In genomic region chr1:40096977-40097782, GRCh38 we compare ENCODE assay signal across 1 cellular context.
TF ChIP-seq lines count a peak whose summit lies in the region.

Gene PPT1, minus strand, starts transcription at chr1:40097252. Its CDS starts 14 bp downstream, at chr1:40097238.

TF ChIP-seq in K562, 482 proteins besides CTCF, POLR2A, EP300 and RAD21 (continued from another document and continues in another):
- TF ChIP-seq CTCFL (IDR thresholded peaks at IDR 0.05; ENCODE audit: borderline replicate concordance, insufficient read depth, low read depth, low read length, poor library complexity, severe bottlenecking) (peak; percentile 18), C11orf30 (IDR thresholded peaks at IDR 0.05; ENCODE audit: low read depth) (peak; percentile 99), ZNF561 (CRISPR knock-in tag; conservative IDR thresholded peaks at IDR 0.05) (no peak), HIVEP1 (CRISPR knock-in tag; IDR thresholded peaks at IDR 0.05) (no peak), DMBX1 (CRISPR knock-in tag; IDR thresholded peaks at IDR 0.05; ENCODE audit: borderline replicate concordance) (peak; percentile 39; the same call in 1 of the 2 replicates), ZBTB12 (CRISPR knock-in tag; IDR thresholded peaks at IDR 0.05) (0 out of 2 replicates have a peak, but pooled peaks have one; percentile 41), RBM25 (IDR thresholded peaks at IDR 0.05; ENCODE audit: low read depth, low read length, severe bottlenecking) (no peak), HNRNPLL (IDR thresholded peaks at IDR 0.05; ENCODE audit: low read depth, low read length, poor library complexity, severe bottlenecking) (peak; percentile 95), NCOA2 (IDR thresholded peaks at IDR 0.05; ENCODE audit: partially characterized antibody in 2 of 2) (no peak), DPF2 (IDR thresholded peaks at IDR 0.05) (peak; percentile 39; the same call in 1 of the 2 replicates), ZNF551 (CRISPR knock-in tag; IDR thresholded peaks at IDR 0.05) (no peak), RUNX1 (IDR thresholded peaks at IDR 0.05; ENCODE audit: low read depth) (peak; percentile 68; the same call in 1 of the 2 replicates), ELF1 (tag; IDR thresholded peaks at IDR 0.05) (peak; percentile 44; the same call in 1 of the 2 replicates), SAFB (IDR thresholded peaks at IDR 0.05; ENCODE audit: borderline replicate concordance, low read depth, low read length) (no peak), HDAC1 (IDR thresholded peaks at IDR 0.05) (peak; percentile 71 to 97; a peak in 3 of 4 replicates), ILK (tag; IDR thresholded peaks at IDR 0.05; ENCODE audit: borderline replicate concordance, low read depth) (no peak), ATF7 (IDR thresholded peaks at IDR 0.05) (peak; percentile 72), THRB (CRISPR knock-in tag; conservative IDR thresholded peaks at IDR 0.05) (no peak), CHD1 (IDR thresholded peaks at IDR 0.05; ENCODE audit: low read length) (no peak), HEY1 (CRISPR knock-in tag; IDR thresholded peaks at IDR 0.05; ENCODE audit: borderline replicate concordance) (no peak), TCF3 (CRISPR knock-in tag; IDR thresholded peaks at IDR 0.05) (no peak), CEBPZ (IDR thresholded peaks at IDR 0.05; ENCODE audit: borderline replicate concordance, low read depth, low read length) (no peak), ZNF431 (CRISPR knock-in tag; IDR thresholded peaks at IDR 0.05) (peak; percentile 96), SLC30A9 (CRISPR knock-in tag; IDR thresholded peaks at IDR 0.05) (no peak), TAF9B (IDR thresholded peaks at IDR 0.05; ENCODE audit: partially characterized antibody) (peak; percentile 84), NFRKB (IDR thresholded peaks at IDR 0.05; ENCODE audit: low read depth) (peak; percentile 81), SMARCB1 (IDR thresholded peaks at IDR 0.05; ENCODE audit: insufficient read length, low read depth) (no peak), RFX1 (IDR thresholded peaks at IDR 0.05) (no peak), E2F5 (CRISPR knock-in tag; IDR thresholded peaks at IDR 0.05) (peak; percentile 99), ZNF184 (CRISPR knock-in tag; IDR thresholded peaks at IDR 0.05) (no peak), JUNB (CRISPR knock-in tag; conservative IDR thresholded peaks at IDR 0.05) (0 out of 2 replicates have a peak, but pooled peaks have one; percentile 3), BHLHE40 (IDR thresholded peaks at IDR 0.05; ENCODE audit: low read length) (peak; percentile 84), HSF4 (CRISPR knock-in tag; IDR thresholded peaks at IDR 0.05; ENCODE audit: borderline replicate concordance) (no peak), ZNF316 (IDR thresholded peaks at IDR 0.05) (no peak), ZNF134 (CRISPR knock-in tag; conservative IDR thresholded peaks at IDR 0.05) (no peak; the same call in 1 of the 2 replicates), ZFX (CRISPR knock-in tag; IDR thresholded peaks at IDR 0.05) (peak; percentile 21; the same call in 1 of the 2 replicates), ETS2 (tag; IDR thresholded peaks at IDR 0.05; ENCODE audit: borderline replicate concordance, poor library complexity, severe bottlenecking) (no peak), CBX3 (IDR thresholded peaks at IDR 0.05; ENCODE audit: borderline replicate concordance in 1 of 2, low read length in 2 of 2) (peak in 1 of 2 experiments; percentile 78; a peak in 2 of 3 replicates), TBL1XR1 (IDR thresholded peaks at IDR 0.05; ENCODE audit: low read length in 2 of 2) (no peak), SMAD4 (CRISPR knock-in tag; conservative IDR thresholded peaks at IDR 0.05) (peak; percentile 85; the same call in 1 of the 2 replicates), ADNP (tag; IDR thresholded peaks at IDR 0.05) (no peak), ZNF699 (CRISPR knock-in tag; IDR thresholded peaks at IDR 0.05; ENCODE audit: insufficient replicate concordance) (no peak), CREB3 (tag; conservative IDR thresholded peaks at IDR 0.05; ENCODE audit: low read depth) (peak; percentile 84), SREBF1 (IDR thresholded peaks at IDR 0.05; ENCODE audit: borderline replicate concordance, low read depth, low read length) (no peak), MAFF (IDR thresholded peaks at IDR 0.05; ENCODE audit: low read length) (no peak), CEBPB (tag; IDR thresholded peaks at IDR 0.05) (no peak), CREBBP (IDR thresholded peaks at IDR 0.05; ENCODE audit: low read depth, low read length) (no peak), ZNF398 (CRISPR knock-in tag; IDR thresholded peaks at IDR 0.05) (no peak), KHSRP (IDR thresholded peaks at IDR 0.05) (no peak), KLF13 (tag; IDR thresholded peaks at IDR 0.05; ENCODE audit: borderline replicate concordance, low read depth) (no peak), MYBL2 (IDR thresholded peaks at IDR 0.05; ENCODE audit: low read depth) (no peak), MYBL2 (CRISPR knock-in tag; IDR thresholded peaks at IDR 0.05; ENCODE audit: borderline replicate concordance) (no peak), NCOA1 (IDR thresholded peaks at IDR 0.05; ENCODE audit: low read depth) (no peak)
- TF ChIP-seq, protein P1, sequence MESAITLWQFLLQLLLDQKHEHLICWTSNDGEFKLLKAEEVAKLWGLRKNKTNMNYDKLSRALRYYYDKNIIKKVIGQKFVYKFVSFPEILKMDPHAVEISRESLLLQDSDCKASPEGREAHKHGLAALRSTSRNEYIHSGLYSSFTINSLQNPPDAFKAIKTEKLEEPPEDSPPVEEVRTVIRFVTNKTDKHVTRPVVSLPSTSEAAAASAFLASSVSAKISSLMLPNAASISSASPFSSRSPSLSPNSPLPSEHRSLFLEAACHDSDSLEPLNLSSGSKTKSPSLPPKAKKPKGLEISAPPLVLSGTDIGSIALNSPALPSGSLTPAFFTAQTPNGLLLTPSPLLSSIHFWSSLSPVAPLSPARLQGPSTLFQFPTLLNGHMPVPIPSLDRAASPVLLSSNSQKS (CRISPR knock-in tag; IDR thresholded peaks at IDR 0.05): no peak
- TF ChIP-seq, protein P2, sequence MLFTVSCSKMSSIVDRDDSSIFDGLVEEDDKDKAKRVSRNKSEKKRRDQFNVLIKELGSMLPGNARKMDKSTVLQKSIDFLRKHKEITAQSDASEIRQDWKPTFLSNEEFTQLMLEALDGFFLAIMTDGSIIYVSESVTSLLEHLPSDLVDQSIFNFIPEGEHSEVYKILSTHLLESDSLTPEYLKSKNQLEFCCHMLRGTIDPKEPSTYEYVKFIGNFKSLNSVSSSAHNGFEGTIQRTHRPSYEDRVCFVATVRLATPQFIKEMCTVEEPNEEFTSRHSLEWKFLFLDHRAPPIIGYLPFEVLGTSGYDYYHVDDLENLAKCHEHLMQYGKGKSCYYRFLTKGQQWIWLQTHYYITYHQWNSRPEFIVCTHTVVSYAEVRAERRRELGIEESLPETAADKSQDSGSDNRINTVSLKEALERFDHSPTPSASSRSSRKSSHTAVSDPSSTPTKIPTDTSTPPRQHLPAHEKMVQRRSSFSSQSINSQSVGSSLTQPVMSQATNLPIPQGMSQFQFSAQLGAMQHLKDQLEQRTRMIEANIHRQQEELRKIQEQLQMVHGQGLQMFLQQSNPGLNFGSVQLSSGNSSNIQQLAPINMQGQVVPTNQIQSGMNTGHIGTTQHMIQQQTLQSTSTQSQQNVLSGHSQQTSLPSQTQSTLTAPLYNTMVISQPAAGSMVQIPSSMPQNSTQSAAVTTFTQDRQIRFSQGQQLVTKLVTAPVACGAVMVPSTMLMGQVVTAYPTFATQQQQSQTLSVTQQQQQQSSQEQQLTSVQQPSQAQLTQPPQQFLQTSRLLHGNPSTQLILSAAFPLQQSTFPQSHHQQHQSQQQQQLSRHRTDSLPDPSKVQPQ (CRISPR knock-in tag; IDR thresholded peaks at IDR 0.05; ENCODE audit: borderline replicate concordance): no peak
